Comparison of ENCODE assay signal across 28 cellular contexts in genomic region chr11:44777537-44778199, GRCh38. TPM values are rescaled to one million over a fixed set of nuclear protein-coding genes. Genes with fewer than 3 reads are reported as not detected.
DNase-seq lines count a peak whose midpoint lies in the region; ATAC-seq and TF ChIP-seq lines count a peak whose summit lies in the region.
"Had no signal": no experiment of that assay in that cellular context is flagged by ENCODE, and none has a peak within 500 bp of the region (broad histone marks: within the 10 kb centered on the region; RNA-seq: fewer than 3 reads in every experiment).

No MANE protein-coding gene starts in this region.

- H3K4me2 ChIP-seq in mesendoderm (ENCODE audit: low read length), result no peak overlapping the region
- H3K4me2 ChIP-seq: KMS-11 had no signal

- H3K27ac Mint-ChIP-seq in activated CD8-positive, alpha-beta T cell treated with anti-CD3 and anti-CD28 coated beads, Interleukin-2, amount 10 ng/mL, durations not matched to agents 7 days and 5 days, result no peak overlapping the region
- H3K27ac Mint-ChIP-seq: activated naive CD4-positive, alpha-beta T cell treated with anti-CD3 and anti-CD28 coated beads, Interleukin-2, amount 10 ng/mL, durations not matched to agents 7 days and 5 days; memory B cell; stimulated activated memory B cell treated with anti-CD40 and anti-IgM and Interleukin-4, amounts not matched to agents 10 μg/mL and 1 μg/mL and 100 μg/mL, for 72 hours had no signal

- intact Hi-C loops in Right ventricle myocardium superior (cut with DNase I), result loop anchor here (5.0 kb wide), 1 partner anchor 50 kb away; the partner anchor contains the start of gene TSPAN18

- POLR2A ChIA-PET in activated CD8-positive, alpha-beta T cell treated with anti-CD3 and anti-CD28 coated beads, Interleukin-2, amount 10 ng/mL, durations not matched to agents 7 days and 5 days (lab: Charles Lee), result no interaction called here

- H2BK15ac ChIP-seq in mesendoderm (replicated peaks; ENCODE audit: low read depth), result no peak overlapping the region

- ATAC-seq in Right ventricle myocardium superior (ENCODE audit: poor library complexity), result no peak
- ATAC-seq in activated CD8-positive, alpha-beta T cell treated with anti-CD3 and anti-CD28 coated beads, Interleukin-2, amount 10 ng/mL, durations not matched to agents 7 days and 5 days, result no peak
- ATAC-seq: SK-N-SH treated with all-trans-retinoic acid at 6 μM for 48 hours; stimulated activated memory B cell treated with anti-CD40 and anti-IgM and Interleukin-4, amounts not matched to agents 10 μg/mL and 1 μg/mL and 100 μg/mL, for 72 hours had no signal

- no peaks in the 10 kb centered on the region for H3K27me3 ChIP-seq in right atrium auricular region
- no peaks in the 10 kb centered on the region for H3K27me3 ChIP-seq in WERI-Rb-1 (ENCODE audit: insufficient read depth, low read depth, severe bottlenecking)
- no peaks in the 10 kb centered on the region for H3K27me3 ChIP-seq in mesendoderm (ENCODE audit: insufficient read depth, low read length, poor library complexity)
- H3K27me3 ChIP-seq in SJCRH30, result no peaks in the 10 kb centered on the region

- no peaks in the 10 kb centered on the region for H3K36me3 ChIP-seq in right atrium auricular region
- no peaks in the 10 kb centered on the region; the same call in none of the 2 replicates for H3K36me3 ChIP-seq in WERI-Rb-1
- H3K36me3 ChIP-seq in mesendoderm (ENCODE audit: control insufficient read depth, insufficient read depth, low read length), result no peaks in the 10 kb centered on the region
- 0 out of 2 replicates have a peak, but pooled peaks cover 3% of the 10 kb centered on the region for H3K36me3 ChIP-seq in SJCRH30

- H3K4ac ChIP-seq in mesendoderm (ENCODE audit: low read depth, low read length), result no peak overlapping the region

- DNase-seq in right atrium auricular region (ENCODE audit: low spot score), result no peak
- no peak for DNase-seq in Right ventricle myocardium superior
- peak; percentile 81 for DNase-seq in WERI-Rb-1
- DNase-seq in mesendoderm, result no peak
- no peak for DNase-seq in activated CD8-positive, alpha-beta T cell treated with anti-CD3 and anti-CD28 coated beads, Interleukin-2, amount 10 ng/mL, durations not matched to agents 7 days and 5 days
- no peak for DNase-seq in GM10266 (ENCODE audit: extremely low spot score)
- DNase-seq in SJCRH30, result no peak
- no peak for DNase-seq in GM13976 (ENCODE audit: low spot score)
- DNase-seq: activated CD4-positive, alpha-beta T cell treated with anti-CD3 and anti-CD28 coated beads for 48 hours; activated naive CD4-positive, alpha-beta T cell treated with anti-CD3 and anti-CD28 coated beads, Interleukin-2, amount 10 ng/mL, durations not matched to agents 7 days and 5 days; amniotic stem cell; COR-L47; cortex of kidney; DMS79 treated with DMSO at 0.1 percent for 48 hours; kidney glomerular epithelial cell; MV-4-11; NCI-H1694; NCI-H526 treated with DMSO at 0.1 percent for 48 hours; RPMI8226; stimulated activated CD4-positive, alpha-beta T cell treated with anti-CD3 and anti-CD28 coated beads, Interleukin-4, amount 100 ng/mL, for 1 hour; T-helper 2 cell; trophoblast cell had no signal

- H3K56ac ChIP-seq in mesendoderm (ENCODE audit: low read length), result peak overlapping the region; percentile 31

- H3K79me2 ChIP-seq in mesendoderm (ENCODE audit: control insufficient read depth, insufficient read depth, low read length), result no peaks in the 10 kb centered on the region

- no peaks in the 10 kb centered on the region for H3K79me1 ChIP-seq in mesendoderm (ENCODE audit: low read length)

- H3K36me3 Mint-ChIP-seq in activated CD8-positive, alpha-beta T cell treated with anti-CD3 and anti-CD28 coated beads, Interleukin-2, amount 10 ng/mL, durations not matched to agents 7 days and 5 days (ENCODE audit: low read depth), result no peaks in the 10 kb centered on the region
- H3K36me3 Mint-ChIP-seq: activated naive CD4-positive, alpha-beta T cell treated with anti-CD3 and anti-CD28 coated beads, Interleukin-2, amount 10 ng/mL, durations not matched to agents 7 days and 5 days; memory B cell; stimulated activated memory B cell treated with anti-CD40 and anti-IgM and Interleukin-4, amounts not matched to agents 10 μg/mL and 1 μg/mL and 100 μg/mL, for 72 hours had no signal

- H3K4me1 ChIP-seq in right atrium auricular region (peaks cover 0 to 90% of the 10 kb centered on the region in 2 donors), mesendoderm (ENCODE audit: control insufficient read depth, low read depth, low read length) (peaks cover 14% of the 10 kb centered on the region), SJCRH30 (peaks cover 24% of the 10 kb centered on the region)

- H4K5ac ChIP-seq in mesendoderm (ENCODE audit: low read length), result no peak overlapping the region

- WGBS in mesendoderm (ENCODE audit: extremely low coverage, insufficient coverage, low lambda C conversion rate), result no CpG with 5 or more reads among the region's 4 CpGs

- H3K18ac ChIP-seq in mesendoderm (ENCODE audit: low read length), result peak overlapping the region; percentile 13

- H3K9me3 ChIP-seq in right atrium auricular region, result no peaks in the 10 kb centered on the region
- no peaks in the 10 kb centered on the region for H3K9me3 ChIP-seq in WERI-Rb-1 (ENCODE audit: severe bottlenecking)
- no peaks in the 10 kb centered on the region for H3K9me3 ChIP-seq in SJCRH30 (replicated peaks)

- no peaks in the 10 kb centered on the region for H3K9me3 Mint-ChIP-seq in activated CD8-positive, alpha-beta T cell treated with anti-CD3 and anti-CD28 coated beads, Interleukin-2, amount 10 ng/mL, durations not matched to agents 7 days and 5 days (ENCODE audit: insufficient read depth)
- H3K9me3 Mint-ChIP-seq: activated naive CD4-positive, alpha-beta T cell treated with anti-CD3 and anti-CD28 coated beads, Interleukin-2, amount 10 ng/mL, durations not matched to agents 7 days and 5 days; memory B cell; stimulated activated memory B cell treated with anti-CD40 and anti-IgM and Interleukin-4, amounts not matched to agents 10 μg/mL and 1 μg/mL and 100 μg/mL, for 72 hours had no signal

- no peak overlapping the region for H2BK5ac ChIP-seq in mesendoderm (ENCODE audit: low read length)

- no peak overlapping the region for H3K4me3 ChIP-seq in right atrium auricular region
- H3K4me3 ChIP-seq in WERI-Rb-1 (ENCODE audit: low read depth, low read length), result no peak overlapping the region
- no peak overlapping the region for H3K4me3 ChIP-seq in mesendoderm (ENCODE audit: low read length)
- H3K4me3 ChIP-seq in SJCRH30, result no peak overlapping the region

- no peak overlapping the region for H2AK5ac ChIP-seq in mesendoderm (ENCODE audit: low read length)

- H3K27me3 Mint-ChIP-seq in activated CD8-positive, alpha-beta T cell treated with anti-CD3 and anti-CD28 coated beads, Interleukin-2, amount 10 ng/mL, durations not matched to agents 7 days and 5 days (ENCODE audit: low read depth), result peaks cover 2% of the 10 kb centered on the region
- H3K27me3 Mint-ChIP-seq: stimulated activated memory B cell treated with anti-CD40 and anti-IgM and Interleukin-4, amounts not matched to agents 10 μg/mL and 1 μg/mL and 100 μg/mL, for 72 hours had no signal

- in situ Hi-C loops in GM13976 (cut with MboI; ENCODE audit: low sequenced_read_pairs, unreplicated experiment), result loop anchor here (10.0 kb wide), 1 partner anchor 153 kb away; no protein-coding TSS in a partner anchor

- H2BK120ac ChIP-seq in mesendoderm (ENCODE audit: low read depth, low read length), result no peak overlapping the region

- H3K27ac ChIP-seq in right atrium auricular region (peak overlapping the region; percentile 30 to 88), WERI-Rb-1 (peak overlapping the region; percentile 45), mesendoderm (ENCODE audit: low read depth, low read length) (no peak overlapping the region), SJCRH30 (no peak overlapping the region)
- H3K27ac ChIP-seq: KMS-11 had no signal

- TF ChIP-seq CTCF in right atrium auricular region (IDR thresholded peaks at IDR 0.05), result no peak
- no peak for TF ChIP-seq CTCF in WERI-Rb-1 (IDR thresholded peaks at IDR 0.05; ENCODE audit: low read depth, low read length)
- TF ChIP-seq CTCF in GM10266 (IDR thresholded peaks at IDR 0.05; ENCODE audit: control insufficient read depth, insufficient read depth, low read depth, missing control alignments), result no peak
- TF ChIP-seq CTCF in GM13976 (IDR thresholded peaks at IDR 0.05; ENCODE audit: borderline replicate concordance, control extremely low read depth, extremely low read depth, insufficient read depth, missing control alignments), result no peak

- H3K4me1 Mint-ChIP-seq in activated CD8-positive, alpha-beta T cell treated with anti-CD3 and anti-CD28 coated beads, Interleukin-2, amount 10 ng/mL, durations not matched to agents 7 days and 5 days (ENCODE audit: low read depth), result no peaks in the 10 kb centered on the region
- H3K4me1 Mint-ChIP-seq: stimulated activated memory B cell treated with anti-CD40 and anti-IgM and Interleukin-4, amounts not matched to agents 10 μg/mL and 1 μg/mL and 100 μg/mL, for 72 hours had no signal

- H3K9ac ChIP-seq in mesendoderm (ENCODE audit: low read length), result no peak overlapping the region
- H3K9ac ChIP-seq: KMS-11 had no signal

- no peak overlapping the region for H4K8ac ChIP-seq in mesendoderm (ENCODE audit: low read depth, low read length)

- H3K4me3 Mint-ChIP-seq in activated CD8-positive, alpha-beta T cell treated with anti-CD3 and anti-CD28 coated beads, Interleukin-2, amount 10 ng/mL, durations not matched to agents 7 days and 5 days, result no peak overlapping the region
- H3K4me3 Mint-ChIP-seq: activated naive CD4-positive, alpha-beta T cell treated with anti-CD3 and anti-CD28 coated beads, Interleukin-2, amount 10 ng/mL, durations not matched to agents 7 days and 5 days; memory B cell; stimulated activated memory B cell treated with anti-CD40 and anti-IgM and Interleukin-4, amounts not matched to agents 10 μg/mL and 1 μg/mL and 100 μg/mL, for 72 hours had no signal

- H3K23ac ChIP-seq in mesendoderm (ENCODE audit: low read length), result no peak overlapping the region

- CTCF ChIA-PET in activated CD8-positive, alpha-beta T cell treated with anti-CD3 and anti-CD28 coated beads, Interleukin-2, amount 10 ng/mL, durations not matched to agents 7 days and 5 days (lab: Charles Lee), result interaction anchor here (1.8 to 4.6 kb wide), 5 partner anchors 96 to 221 kb away, joined by 5 to 28 read pairs (median 10); no protein-coding TSS in a partner anchor

RNA-seq across cellular contexts. Expression of gene TSPAN18, which starts 50.9 kb away (rescaled TPM):
- total RNA-seq in right atrium auricular region (10 to 100 TPM; 76.3 to 79.3 TPM), Right ventricle myocardium superior (99.7 TPM)
- polyA plus RNA-seq in mesendoderm (2013, experiment 1 of 2), result 10.5 TPM
- polyA plus RNA-seq in mesendoderm (2013, experiment 2 of 2), result 10.5 TPM
- total RNA-seq in activated CD8-positive, alpha-beta T cell treated with anti-CD3 and anti-CD28 coated beads, Interleukin-2, amount 10 ng/mL, durations not matched to agents 7 days and 5 days, result 1 to 10 TPM; 7.5 to 8.7 TPM
- 28.6 and 31.5 TPM in 2 replicates for total RNA-seq in SJCRH30 (2014; rRNA removed; shearing (Covaris generic))
- total RNA-seq: bronchial epithelial cell, fibroblast of lung had no signal

Comparison
In these comparisons a context has a peak if more than half of its experiments do, and no peak if none do; other contexts are left out.
1. H3K27ac ChIP-seq: peak in right atrium auricular region (2 of 2) and WERI-Rb-1 (single experiment); none in mesendoderm (single experiment) and SJCRH30 (single experiment).